Comparison of ENCODE assay signal across 1 cellular context in genomic region chr19:52735734-52736133, GRCh38.
TF ChIP-seq lines count a peak whose summit lies in the region.

No MANE protein-coding gene starts in this region.

TF ChIP-seq in GM23338, 12 proteins besides CTCF, POLR2A, EP300 and RAD21 (continued from another document):
- TF ChIP-seq, protein P1, sequence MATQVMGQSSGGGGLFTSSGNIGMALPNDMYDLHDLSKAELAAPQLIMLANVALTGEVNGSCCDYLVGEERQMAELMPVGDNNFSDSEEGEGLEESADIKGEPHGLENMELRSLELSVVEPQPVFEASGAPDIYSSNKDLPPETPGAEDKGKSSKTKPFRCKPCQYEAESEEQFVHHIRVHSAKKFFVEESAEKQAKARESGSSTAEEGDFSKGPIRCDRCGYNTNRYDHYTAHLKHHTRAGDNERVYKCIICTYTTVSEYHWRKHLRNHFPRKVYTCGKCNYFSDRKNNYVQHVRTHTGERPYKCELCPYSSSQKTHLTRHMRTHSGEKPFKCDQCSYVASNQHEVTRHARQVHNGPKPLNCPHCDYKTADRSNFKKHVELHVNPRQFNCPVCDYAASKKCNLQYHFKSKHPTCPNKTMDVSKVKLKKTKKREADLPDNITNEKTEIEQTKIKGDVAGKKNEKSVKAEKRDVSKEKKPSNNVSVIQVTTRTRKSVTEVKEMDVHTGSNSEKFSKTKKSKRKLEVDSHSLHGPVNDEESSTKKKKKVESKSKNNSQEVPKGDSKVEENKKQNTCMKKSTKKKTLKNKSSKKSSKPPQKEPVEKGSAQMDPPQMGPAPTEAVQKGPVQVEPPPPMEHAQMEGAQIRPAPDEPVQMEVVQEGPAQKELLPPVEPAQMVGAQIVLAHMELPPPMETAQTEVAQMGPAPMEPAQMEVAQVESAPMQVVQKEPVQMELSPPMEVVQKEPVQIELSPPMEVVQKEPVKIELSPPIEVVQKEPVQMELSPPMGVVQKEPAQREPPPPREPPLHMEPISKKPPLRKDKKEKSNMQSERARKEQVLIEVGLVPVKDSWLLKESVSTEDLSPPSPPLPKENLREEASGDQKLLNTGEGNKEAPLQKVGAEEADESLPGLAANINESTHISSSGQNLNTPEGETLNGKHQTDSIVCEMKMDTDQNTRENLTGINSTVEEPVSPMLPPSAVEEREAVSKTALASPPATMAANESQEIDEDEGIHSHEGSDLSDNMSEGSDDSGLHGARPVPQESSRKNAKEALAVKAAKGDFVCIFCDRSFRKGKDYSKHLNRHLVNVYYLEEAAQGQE (IDR thresholded peaks at IDR 0.05; ENCODE audit: unreplicated experiment), result no peak
- TF ChIP-seq STAT1 (IDR thresholded peaks at IDR 0.05; ENCODE audit: unreplicated experiment) (no peak), CREB1 (CRISPR knock-in tag; IDR thresholded peaks at IDR 0.05; ENCODE audit: low read depth) (no peak)
- TF ChIP-seq, protein P2, sequence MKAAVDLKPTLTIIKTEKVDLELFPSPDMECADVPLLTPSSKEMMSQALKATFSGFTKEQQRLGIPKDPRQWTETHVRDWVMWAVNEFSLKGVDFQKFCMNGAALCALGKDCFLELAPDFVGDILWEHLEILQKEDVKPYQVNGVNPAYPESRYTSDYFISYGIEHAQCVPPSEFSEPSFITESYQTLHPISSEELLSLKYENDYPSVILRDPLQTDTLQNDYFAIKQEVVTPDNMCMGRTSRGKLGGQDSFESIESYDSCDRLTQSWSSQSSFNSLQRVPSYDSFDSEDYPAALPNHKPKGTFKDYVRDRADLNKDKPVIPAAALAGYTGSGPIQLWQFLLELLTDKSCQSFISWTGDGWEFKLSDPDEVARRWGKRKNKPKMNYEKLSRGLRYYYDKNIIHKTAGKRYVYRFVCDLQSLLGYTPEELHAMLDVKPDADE (IDR thresholded peaks at IDR 0.05), result no peak
TF ChIP-seq in GM23338: peak in this region for 0.
